ENCODE assay signal across 25 cellular contexts in genomic region chr7:72020301-72020700, GRCh38.
DNase-seq lines count a peak whose midpoint lies in the region; ATAC-seq and TF ChIP-seq lines count a peak whose summit lies in the region.
"Had no signal": no experiment of that assay in that cellular context is flagged by ENCODE, and none has a peak within 500 bp of the region (broad histone marks: within the 10 kb centered on the region; RNA-seq: fewer than 3 reads in every experiment).

No MANE protein-coding gene starts in this region.

- ATAC-seq in GM18858 (IDR thresholded peaks at IDR 0.05; ENCODE audit: unreplicated experiment) = no peak
- ATAC-seq: GM12878 had no signal

- no peak for TF ChIP-seq POLR2A in esophagus muscularis mucosa (IDR thresholded peaks at IDR 0.05; ENCODE audit: low read depth)
- TF ChIP-seq POLR2A in vagina (IDR thresholded peaks at IDR 0.05) = no peak

- H3K4me3 Mint-ChIP-seq in osteocyte (ENCODE audit: unreplicated experiment) = no peak overlapping the region
- H3K4me3 Mint-ChIP-seq: CD14-positive monocyte; CD4-positive, alpha-beta memory T cell; CD4-positive, CD25-positive, alpha-beta regulatory T cell; CD8-positive, alpha-beta memory T cell had no signal

- POLR2A ChIA-PET in RWPE1 (lab: Yijun Ruan, JAX; ENCODE audit: low non-redundant PET) = no interaction called here

- DNase-seq in esophagus muscularis mucosa (ENCODE audit: extremely low spot score) (peak; percentile 86), left kidney (ENCODE audit: low read depth, low spot score) (peak; percentile 75), osteocyte (ENCODE audit: extremely low spot score, unreplicated experiment) (peak; percentile 32), vagina (ENCODE audit: extremely low spot score in 2 of 2) (peak; percentile 6 to 22), RWPE1 (ENCODE audit: low spot score) (no peak), NCI-H2227 treated with DMSO at 0.1 percent for 48 hours (lab: John Stamatoyannopoulos, UW) (no peak)
- DNase-seq: 8988T; ACHN; BE2C; C1 segment of cervical spinal cord; CD4-positive, alpha-beta memory T cell; CD4-positive, CD25-positive, alpha-beta regulatory T cell; CD8-positive, alpha-beta memory T cell; COR-L47; DMS 273 treated with DMSO at 0.1 percent for 48 hours; DMS153; DMS53; DMS79; DND-41; EL; GDM1 had no signal

- H3K36me3 ChIP-seq in esophagus muscularis mucosa (no peaks in the 10 kb centered on the region), vagina (no peaks in the 10 kb centered on the region)
- H3K36me3 ChIP-seq: BE2C, BLaER1 had no signal

- no peak overlapping the region for H3K4me3 ChIP-seq in esophagus muscularis mucosa
- no peak overlapping the region for H3K4me3 ChIP-seq in vagina
- H3K4me3 ChIP-seq: BLaER1, GM12878 had no signal

- no peak overlapping the region for H3K27ac Mint-ChIP-seq in osteocyte (ENCODE audit: unreplicated experiment)
- H3K27ac Mint-ChIP-seq: CD14-positive monocyte; CD4-positive, alpha-beta memory T cell; CD8-positive, alpha-beta memory T cell had no signal

- H3K9me3 ChIP-seq in esophagus muscularis mucosa (peaks cover 0 to 9% (median 3%) of the 10 kb centered on the region in 4 donors), vagina (no peaks in the 10 kb centered on the region)
- H3K9me3 ChIP-seq: BE2C had no signal

- CTCF ChIA-PET in RWPE1 (lab: Yijun Ruan, JAX) = no interaction called here

- no peak for TF ChIP-seq EP300 in esophagus muscularis mucosa (IDR thresholded peaks at IDR 0.05)

- H3K27me3 ChIP-seq in esophagus muscularis mucosa (no peaks in the 10 kb centered on the region), vagina (no peaks in the 10 kb centered on the region)
- H3K27me3 ChIP-seq: BE2C, BLaER1 had no signal

- peaks cover 40% of the 10 kb centered on the region for H3K9me3 Mint-ChIP-seq in osteocyte (ENCODE audit: unreplicated experiment)

- no peak for TF ChIP-seq CTCF in esophagus muscularis mucosa (IDR thresholded peaks at IDR 0.05)
- TF ChIP-seq CTCF in osteocyte (IDR thresholded peaks at IDR 0.05) = no peak
- no peak for TF ChIP-seq CTCF in vagina (IDR thresholded peaks at IDR 0.05)
- TF ChIP-seq CTCF in RWPE1 (conservative IDR thresholded peaks at IDR 0.05; ENCODE audit: low read depth) = no peak

- no peaks in the 10 kb centered on the region for H3K36me3 Mint-ChIP-seq in osteocyte (ENCODE audit: unreplicated experiment)
- H3K36me3 Mint-ChIP-seq: CD14-positive monocyte; CD4-positive, alpha-beta memory T cell; CD4-positive, CD25-positive, alpha-beta regulatory T cell had no signal

- intact Hi-C loops in esophagus muscularis mucosa (cut with DNase I) (no loop called here), vagina (cut with DNase I) (no loop called here)

- H3K4me1 ChIP-seq in esophagus muscularis mucosa (no peaks in the 10 kb centered on the region), vagina (no peaks in the 10 kb centered on the region)
- H3K4me1 ChIP-seq: BE2C, BLaER1 had no signal

- H3K4me1 Mint-ChIP-seq in osteocyte (ENCODE audit: unreplicated experiment) = no peaks in the 10 kb centered on the region
- H3K4me1 Mint-ChIP-seq: CD14-positive monocyte; CD4-positive, alpha-beta memory T cell; CD4-positive, CD25-positive, alpha-beta regulatory T cell; CD8-positive, alpha-beta memory T cell had no signal

- H3K27me3 Mint-ChIP-seq in osteocyte (ENCODE audit: unreplicated experiment) = no peaks in the 10 kb centered on the region
- H3K27me3 Mint-ChIP-seq: CD4-positive, alpha-beta memory T cell; CD4-positive, CD25-positive, alpha-beta regulatory T cell had no signal

- no peak overlapping the region for H3K27ac ChIP-seq in esophagus muscularis mucosa (replicated peaks in 1 of 4)
- no peak overlapping the region for H3K27ac ChIP-seq in vagina
- no peak overlapping the region for H3K27ac ChIP-seq in RWPE1
- H3K27ac ChIP-seq: BLaER1 had no signal

- WGBS in esophagus muscularis mucosa = 44% methylated on average over 3 of the region's 3 CpGs

Comparison
In these comparisons a context has a peak if more than half of its experiments do, and no peak if none do; other contexts are left out.
1. DNase-seq: peak in esophagus muscularis mucosa (single experiment), left kidney (single experiment), osteocyte (single experiment) and vagina (2 of 2); none in RWPE1 (single experiment) and NCI-H2227 treated with DMSO at 0.1 percent for 48 hours (single experiment).